Comparison of ENCODE assay signal across 8 cellular contexts in genomic region chr1:44807364-44808062, GRCh38. TPM values are rescaled to one million over a fixed set of nuclear protein-coding genes. Genes with fewer than 3 reads are reported as not detected.
DNase-seq lines count a peak whose midpoint lies in the region; FAIRE-seq and TF ChIP-seq lines count a peak whose summit lies in the region.

No MANE protein-coding gene starts in this region.

- DNase-seq in CMK (ENCODE audit: low read depth): peak; percentile 99
- peak; percentile 96 for DNase-seq in GOT3 (lab: John Stamatoyannopoulos, UW)
- peak; percentile 28 for DNase-seq in NCI-H1417 treated with DMSO at 0.1 percent for 48 hours (lab: John Stamatoyannopoulos, UW)
- peak; percentile 94 for DNase-seq in activated CD4-positive, alpha-beta T cell treated with anti-CD3 and anti-CD28 coated beads for 48 hours
- DNase-seq in kidney epithelial cell (ENCODE audit: low read depth): peak; percentile 97
- peak; percentile 95 for DNase-seq in stimulated activated CD4-positive, alpha-beta T cell treated with anti-CD3 and anti-CD28 coated beads, Interleukin-15, amount 100 ng/mL, for 24 hours
- no peak for DNase-seq in D721Med (ENCODE audit: insufficient read length, low spot score)

- peaks cover 8% of the 10 kb centered on the region for H3K36me3 ChIP-seq in kidney epithelial cell (ENCODE audit: control insufficient read depth, insufficient read depth, low read length)

- no peak overlapping the region for H3K4me3 ChIP-seq in kidney epithelial cell (ENCODE audit: low read depth, low read length)

- TF ChIP-seq CTCF in kidney epithelial cell (IDR thresholded peaks at IDR 0.05; ENCODE audit: insufficient read depth, low read length, poor library complexity, severe bottlenecking) (no peak), D721Med (IDR thresholded peaks at IDR 0.05; ENCODE audit: insufficient read depth, missing control alignments) (no peak)

- FAIRE-seq in D721Med (lab: Jason Lieb, UNC): no peak

- no peaks in the 10 kb centered on the region for H3K27me3 ChIP-seq in kidney epithelial cell (ENCODE audit: control insufficient read depth, insufficient read depth, low read length)

- peak overlapping the region; percentile 97 for H3K27ac ChIP-seq in cingulate gyrus (ENCODE audit: low read depth, low read length)

RNA-seq across cellular contexts. Expression of gene DYNLT4, which starts 0.4 kb away (rescaled TPM):
- total RNA-seq in kidney epithelial cell: 0.25 and 0.41 TPM in 2 replicates

RNA-seq across cellular contexts. Expression of gene BTBD19, which starts 0.8 kb away (rescaled TPM):
- 3.8 and 4.4 TPM in 2 replicates for total RNA-seq in kidney epithelial cell

RNA-seq across cellular contexts. Expression of gene PLK3, which starts 7.3 kb away (rescaled TPM):
- 53.7 and 85.0 TPM in 2 replicates for total RNA-seq in kidney epithelial cell

RNA-seq across cellular contexts. Expression of gene BEST4, which starts 19.5 kb away (rescaled TPM):
- 0.25 TPM in 1 of 2 replicates, not detected in the other for total RNA-seq in kidney epithelial cell

RNA-seq across cellular contexts. Expression of gene RPS8, which starts 32.2 kb away (rescaled TPM):
- total RNA-seq in kidney epithelial cell: 3,692 and 4,100 TPM in 2 replicates
